Comparison of ENCODE assay signal across 21 cellular contexts in genomic region chr22:25940479-25940878, GRCh38.
"Had no signal": no experiment of that assay in that cellular context is flagged by ENCODE, and none has a peak within 500 bp of the region (broad histone marks: within the 10 kb centered on the region; RNA-seq: fewer than 3 reads in every experiment).

No MANE protein-coding gene starts in this region.

- H3K27me3 ChIP-seq: heart right ventricle, upper lobe of left lung had no signal

- H3K9me3 ChIP-seq: esophagus squamous epithelium, heart right ventricle, lower lobe of right lung, thoracic aorta, upper lobe of left lung had no signal

- ATAC-seq: gastroesophageal sphincter, heart right ventricle, left lobe of liver, lower lobe of right lung had no signal

- H3K36me3 Mint-ChIP-seq: activated CD4-positive, alpha-beta memory T cell treated with anti-CD3 and anti-CD28 coated beads for 36 hours; activated naive CD8-positive, alpha-beta T cell treated with anti-CD3 and anti-CD28 coated beads, Interleukin-2, amount 10 ng/mL, durations not matched to agents 7 days and 5 days had no signal

- H3K9me3 Mint-ChIP-seq: activated CD4-positive, alpha-beta memory T cell treated with anti-CD3 and anti-CD28 coated beads for 36 hours had no signal

- H3K36me3 ChIP-seq: esophagus squamous epithelium, gastroesophageal sphincter, lower lobe of right lung, upper lobe of left lung had no signal

- H3K27ac ChIP-seq: coronary artery, esophagus squamous epithelium, gastroesophageal sphincter, lower lobe of right lung, parathyroid adenoma, thoracic aorta, upper lobe of left lung had no signal

- H3K4me3 ChIP-seq: coronary artery, esophagus squamous epithelium, gastroesophageal sphincter, heart right ventricle, lower lobe of right lung, thoracic aorta, upper lobe of left lung had no signal

- DNase-seq: activated CD4-positive, alpha-beta memory T cell treated with anti-CD3 and anti-CD28 coated beads for 36 hours; activated CD4-positive, alpha-beta T cell treated with anti-CD3 and anti-CD28 coated beads for 48 hours; activated naive CD4-positive, alpha-beta T cell treated with Interleukin-2 at 50 U/mL for 16 hours; activated naive CD8-positive, alpha-beta T cell treated with anti-CD3 and anti-CD28 coated beads, Interleukin-2, amount 10 ng/mL, durations not matched to agents 7 days and 5 days; activated T-cell treated with anti-CD3 and anti-CD28 coated beads, Interleukin-2, amount 50 U/mL, for 48 hours; amniotic stem cell; cerebellar nuclear complex; esophagus squamous epithelium; heart right ventricle; lower lobe of right lung; naive B cell; nucleus accumbens; right cardiac atrium; stimulated activated CD4-positive, alpha-beta T cell treated with anti-CD3 and anti-CD28 coated beads, Interleukin-4, amount 100 ng/mL, for 24 hours; stimulated activated naive CD4-positive, alpha-beta T cell treated with Interleukin-2 at 50 U/mL for 16 hours; upper lobe of left lung had no signal

- H3K4me3 Mint-ChIP-seq: activated CD4-positive, alpha-beta memory T cell treated with anti-CD3 and anti-CD28 coated beads for 36 hours; activated naive CD8-positive, alpha-beta T cell treated with anti-CD3 and anti-CD28 coated beads, Interleukin-2, amount 10 ng/mL, durations not matched to agents 7 days and 5 days; naive B cell had no signal

- H3K4me1 ChIP-seq: esophagus squamous epithelium, gastroesophageal sphincter, lower lobe of right lung, parathyroid adenoma, upper lobe of left lung had no signal

- H3K27ac Mint-ChIP-seq: activated CD4-positive, alpha-beta memory T cell treated with anti-CD3 and anti-CD28 coated beads for 36 hours; activated naive CD8-positive, alpha-beta T cell treated with anti-CD3 and anti-CD28 coated beads, Interleukin-2, amount 10 ng/mL, durations not matched to agents 7 days and 5 days; naive B cell had no signal

- H3K4me1 Mint-ChIP-seq: activated naive CD8-positive, alpha-beta T cell treated with anti-CD3 and anti-CD28 coated beads, Interleukin-2, amount 10 ng/mL, durations not matched to agents 7 days and 5 days; naive B cell had no signal
